8 cellular contexts compared by ENCODE assay signal in the genomic region with DNA sequence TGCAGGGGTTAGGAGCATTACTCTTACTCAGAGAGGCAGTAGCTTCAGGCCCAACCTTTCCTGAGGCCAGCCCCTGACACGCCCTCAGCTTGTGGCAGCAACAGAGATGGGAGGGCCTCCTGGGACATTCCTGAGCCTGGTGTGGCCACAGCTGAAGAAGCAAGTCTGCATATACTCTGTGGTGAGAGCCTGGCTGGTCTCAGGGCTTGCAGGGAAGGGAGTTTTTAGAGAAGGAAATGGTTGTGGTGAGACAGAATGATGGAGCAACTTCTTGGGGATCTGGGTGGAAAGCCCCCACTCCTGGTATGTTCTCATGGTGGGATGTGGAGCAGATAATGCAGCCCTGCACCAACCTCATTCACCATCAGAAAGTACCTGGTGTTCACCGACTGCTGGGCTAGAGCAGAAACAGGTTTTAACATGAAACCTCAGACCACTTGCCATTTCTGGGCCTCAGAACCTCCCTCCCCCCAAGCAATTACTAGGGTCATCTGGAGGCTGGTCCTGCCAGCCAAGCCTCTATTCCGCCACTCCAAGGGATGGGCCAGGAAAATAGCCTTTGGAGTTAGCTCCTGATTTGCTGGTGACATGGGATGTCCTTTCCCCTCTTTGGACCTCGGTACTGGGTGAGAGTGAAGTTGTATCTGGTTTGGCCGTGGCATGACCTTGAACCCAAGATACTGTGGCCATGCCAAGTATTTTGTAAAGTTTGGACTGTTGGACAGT. TPM values are rescaled to one million over a fixed set of nuclear protein-coding genes. Genes with fewer than 3 reads are reported as not detected.
DNase-seq lines count a peak whose midpoint lies in the region; ATAC-seq and TF ChIP-seq lines count a peak whose summit lies in the region.

No MANE protein-coding gene starts in this region.

- POLR2A ChIA-PET in CD4-positive, alpha-beta memory T cell (lab: Charles Lee; ENCODE audit: partially characterized antibody), result interaction anchor here (0.6 to 3.7 kb wide), 4 partner anchors 8 to 28 kb away, joined by 3 to 18 read pairs (median 9); a partner anchor contains a TSS

- H3K27me3 ChIP-seq in CD4-positive, alpha-beta memory T cell (ENCODE audit: insufficient read depth, low read length), result no peaks in the 10 kb centered on the region
- no peaks in the 10 kb centered on the region for H3K27me3 ChIP-seq in right cardiac atrium (ENCODE audit: control insufficient read depth, insufficient read depth)
- H3K27me3 ChIP-seq in spleen (replicated peaks in 1 of 7), result no peaks in the 10 kb centered on the region

- no peaks in the 10 kb centered on the region for H3K36me3 Mint-ChIP-seq in CD4-positive, alpha-beta memory T cell

- peak in 1 of 11 experiments; percentile 7 for TF ChIP-seq CTCF in spleen (IDR thresholded peaks at IDR 0.05 in 8 of 11, conservative IDR thresholded peaks at IDR 0.05 in 3 of 11)

- no peaks in the 10 kb centered on the region for H3K27me3 Mint-ChIP-seq in CD4-positive, alpha-beta memory T cell

- peaks cover 35% of the 10 kb centered on the region for H3K4me1 ChIP-seq in CD4-positive, alpha-beta memory T cell (ENCODE audit: insufficient read depth, low read length)
- H3K4me1 ChIP-seq in right cardiac atrium (ENCODE audit: control insufficient read depth, insufficient read depth, low read length), result peaks cover 16% of the 10 kb centered on the region
- H3K4me1 ChIP-seq in spleen, result peaks cover 32 to 95% (median 72%) of the 10 kb centered on the region in 6 donors

- ATAC-seq in GM19351 (IDR thresholded peaks at IDR 0.05; ENCODE audit: unreplicated experiment) (peak; percentile 74), HG03280 (IDR thresholded peaks at IDR 0.05; ENCODE audit: unreplicated experiment) (peak; percentile 63), right cardiac atrium (peak; percentile 84 to 92)

- H3K4me3 ChIP-seq in CD4-positive, alpha-beta memory T cell (ENCODE audit: low read length in 2 of 2), result no peak overlapping the region
- H3K4me3 ChIP-seq in right cardiac atrium (ENCODE audit: low read length) (no peak overlapping the region), spleen (peak overlapping the region in 1 of 8 donors; percentile 48)

- no peaks in the 10 kb centered on the region for H3K9me3 Mint-ChIP-seq in CD4-positive, alpha-beta memory T cell

- no peak for TF ChIP-seq POLR2A in spleen (IDR thresholded peaks at IDR 0.05)

- H3K27ac Mint-ChIP-seq in CD4-positive, alpha-beta memory T cell, result peak overlapping the region; percentile 47 to 95 (median 83)

- peak; percentile 18 to 86 (median 36) for DNase-seq in CD4-positive, alpha-beta memory T cell
- DNase-seq in RKO (ENCODE audit: low spot score) (peak; percentile 23), amniotic epithelial cell (ENCODE audit: low read depth) (peak; percentile 98), right cardiac atrium (peak; percentile 85 to 89 (median 89)), spleen (peak; percentile 92), NCI-H2081 (lab: John Stamatoyannopoulos, UW) (no peak)

- intact Hi-C loops in CD4-positive, alpha-beta memory T cell (cut with micrococcal nuclease), result no loop called here
- intact Hi-C loops in right cardiac atrium (cut with DNase I), result no loop called here
- intact Hi-C loops in spleen (cut with DNase I; ENCODE audit: low total_unique reads), result no loop called here

- H3K4me3 Mint-ChIP-seq in CD4-positive, alpha-beta memory T cell, result peak overlapping the region in 2 of 8 donors; percentile 24 to 35

- CTCF ChIA-PET in CD4-positive, alpha-beta memory T cell (lab: Charles Lee; ENCODE audit: partially characterized antibody), result interaction anchor here (0.9 to 1.2 kb wide), 2 partner anchors 14 to 102 kb away, joined by 3 read pairs; no protein-coding TSS in a partner anchor

- WGBS in right cardiac atrium, result 63% methylated on average over 5 of the region's 5 CpGs
- WGBS in spleen, 5 donors, result 35 to 55% (median 45%) methylated on average over 5 of the region's 5 CpGs

- no peaks in the 10 kb centered on the region for H3K36me3 ChIP-seq in CD4-positive, alpha-beta memory T cell (ENCODE audit: insufficient read depth, low read length)
- H3K36me3 ChIP-seq in spleen, result no peaks in the 10 kb centered on the region

- H3K9me3 ChIP-seq in CD4-positive, alpha-beta memory T cell (ENCODE audit: control insufficient read depth in 1 of 2, low read length in 2 of 2), result no peaks in the 10 kb centered on the region
- H3K9me3 ChIP-seq in right cardiac atrium (ENCODE audit: control insufficient read depth, low read length) (no peaks in the 10 kb centered on the region), spleen (no peaks in the 10 kb centered on the region)

- peaks cover 19 to 44% (median 34%) of the 10 kb centered on the region in 4 donors for H3K4me1 Mint-ChIP-seq in CD4-positive, alpha-beta memory T cell

- peak overlapping the region; percentile 40 for H3K27ac ChIP-seq in CD4-positive, alpha-beta memory T cell (ENCODE audit: low read depth, low read length)
- H3K27ac ChIP-seq in right cardiac atrium (ENCODE audit: low read length), result peak overlapping the region; percentile 34
- H3K27ac ChIP-seq in spleen, result peak overlapping the region; percentile 38 to 94 (median 87)

RNA-seq across cellular contexts. Expression of a gene that starts 28.0 kb away (rescaled TPM):
- total RNA-seq in CD4-positive, alpha-beta memory T cell, result 10 to 100 TPM; 28.5 to 30.6 TPM
- polyA plus RNA-seq in CD4-positive, alpha-beta memory T cell, result 1 to 10 TPM; 1.1 to 4.8 TPM
- 10 to 100 TPM in 3 of 4 donors, 1 to 10 TPM in 1; 9.8 to 12.5 (median 11.3) TPM for total RNA-seq in right cardiac atrium
- 3.8 TPM for polyA plus RNA-seq in right cardiac atrium
- total RNA-seq in spleen, result 10 to 100 TPM; 20.1 to 38.4 (median 26.7) TPM
- 1 to 10 TPM; 3.6 to 9.0 (median 4.4) TPM for polyA plus RNA-seq in spleen

RNA-seq across cellular contexts. Expression of a gene that starts 44.0 kb away (rescaled TPM):
- 10 to 100 TPM; 88.5 to 94.5 TPM for total RNA-seq in CD4-positive, alpha-beta memory T cell
- polyA plus RNA-seq in CD4-positive, alpha-beta memory T cell, result 100 to 1,000 TPM; 109 to 148 TPM
- 100 to 1,000 TPM; 114 to 143 (median 130) TPM for total RNA-seq in right cardiac atrium
- 149 TPM for polyA plus RNA-seq in right cardiac atrium
- 100 to 1,000 TPM in 4 of 7 donors, 10 to 100 TPM in 3; 83.9 to 139 (median 103) TPM for total RNA-seq in spleen
- 10 to 100 TPM; 42.8 to 75.1 (median 74.7) TPM for polyA plus RNA-seq in spleen

Comparison
In these comparisons a context has a peak if more than half of its experiments do, and no peak if none do; other contexts are left out.
1. DNase-seq: peak in CD4-positive, alpha-beta memory T cell (5 of 5), RKO (single experiment), amniotic epithelial cell (single experiment), right cardiac atrium (3 of 3) and spleen (single experiment); none in NCI-H2081 (0 of 2).
2. H3K27ac ChIP-seq: peak in every context shown above with its lines; median percentile 87 in spleen; 40 in CD4-positive, alpha-beta memory T cell; 34 in right cardiac atrium.
3. Peak in every context shown above with its lines, with median percentiles within 50 percentile points of each other: ATAC-seq.